25 cellular contexts compared by ENCODE assay signal in the genomic region with DNA sequence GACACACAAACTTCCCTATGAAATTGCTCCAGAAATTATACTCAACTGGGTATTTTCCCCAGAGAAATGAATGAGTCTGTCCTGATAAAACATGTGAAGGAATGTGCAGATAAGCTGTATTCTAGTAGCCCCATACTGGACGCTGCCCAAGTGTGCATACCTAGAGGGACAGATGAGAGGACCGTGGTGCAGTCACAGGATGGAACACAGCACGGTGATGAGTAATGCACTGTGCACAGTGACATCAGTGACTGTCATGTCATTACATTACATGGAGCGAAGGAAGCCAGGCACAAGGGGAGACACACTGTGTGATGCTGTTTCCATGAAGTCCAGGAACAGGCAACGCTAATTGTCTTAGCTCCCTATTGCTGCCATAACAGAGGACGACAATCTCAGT.
DNase-seq lines count a peak whose midpoint lies in the region; ATAC-seq and TF ChIP-seq lines count a peak whose summit lies in the region.
"Had no signal": no experiment of that assay in that cellular context is flagged by ENCODE, and none has a peak within 500 bp of the region (broad histone marks: within the 10 kb centered on the region; RNA-seq: fewer than 3 reads in every experiment).

No MANE protein-coding gene starts in this region.

- TF ChIP-seq POLR2A in IMR-90 (IDR thresholded peaks at IDR 0.05; ENCODE audit: low read depth, low read length) (no peak), esophagus squamous epithelium (IDR thresholded peaks at IDR 0.05) (no peak)

- H3K4me1 Mint-ChIP-seq in stimulated activated effector memory CD8-positive, alpha-beta T cell treated with anti-CD3 and anti-CD28 coated beads, Interleukin-12 subunit alpha, Interleukin-12 subunit beta, amount 100 ng/mL, for 72 hours = no peaks in the 10 kb centered on the region
- H3K4me1 Mint-ChIP-seq: CD4-positive, alpha-beta memory T cell; GM23338 had no signal

- ATAC-seq in IMR-90 (ENCODE audit: low read depth) (peak; percentile 24; the same call in 1 of the 2 replicates), GM18907 (IDR thresholded peaks at IDR 0.05; ENCODE audit: unreplicated experiment) (no peak)
- ATAC-seq in stimulated activated effector memory CD8-positive, alpha-beta T cell treated with anti-CD3 and anti-CD28 coated beads, Interleukin-12 subunit alpha, Interleukin-12 subunit beta, amount 100 ng/mL, for 72 hours = peak; percentile 41
- ATAC-seq: GM23338, PC-3, Right ventricle myocardium inferior had no signal

- no peak overlapping the region for H2BK20ac ChIP-seq in IMR-90 (ENCODE audit: low read depth, low read length)

- no peaks in the 10 kb centered on the region for H3K36me3 Mint-ChIP-seq in stimulated activated effector memory CD8-positive, alpha-beta T cell treated with anti-CD3 and anti-CD28 coated beads, Interleukin-12 subunit alpha, Interleukin-12 subunit beta, amount 100 ng/mL, for 72 hours
- H3K36me3 Mint-ChIP-seq: CD4-positive, alpha-beta memory T cell had no signal

- no peak overlapping the region for H3K9ac ChIP-seq in IMR-90 (ENCODE audit: low read depth, low read length)
- H3K9ac ChIP-seq: BLaER1 treated with 17β-estradiol and CSF1 and Interleukin-3, amounts not matched to agents 10 nM and 100 nM had no signal

- H3K4me1 ChIP-seq in IMR-90 (ENCODE audit: control insufficient read depth, insufficient read depth, low read length) = no peaks in the 10 kb centered on the region
- H3K4me1 ChIP-seq in esophagus squamous epithelium = no peaks in the 10 kb centered on the region
- H3K4me1 ChIP-seq: HAP-1, SJSA1 had no signal

- no peak overlapping the region for H2BK5ac ChIP-seq in IMR-90 (ENCODE audit: low read depth, low read length, poor library complexity, severe bottlenecking)

- in situ Hi-C loops in IMR-90 (cut with MboI; ENCODE audit: low sequenced_read_pairs) = no loop called here

- H3K56ac ChIP-seq in IMR-90 (ENCODE audit: extremely low read depth, insufficient read depth, low read length) = no peak overlapping the region

- H3K4me3 ChIP-seq in IMR-90 (ENCODE audit: insufficient read depth, low read depth, low read length) (no peak overlapping the region), fibroblast of the aortic adventitia (ENCODE audit: low read depth, low read length) (no peak overlapping the region), esophagus squamous epithelium (no peak overlapping the region)
- H3K4me3 ChIP-seq: BLaER1 treated with 17β-estradiol and CSF1 and Interleukin-3, amounts not matched to agents 10 nM and 100 nM; GM23338; HAP-1; SJSA1 had no signal

- no peak overlapping the region for H2AK5ac ChIP-seq in IMR-90 (ENCODE audit: low read depth, low read length)

- no peak overlapping the region for H3K27ac Mint-ChIP-seq in stimulated activated effector memory CD8-positive, alpha-beta T cell treated with anti-CD3 and anti-CD28 coated beads, Interleukin-12 subunit alpha, Interleukin-12 subunit beta, amount 100 ng/mL, for 72 hours
- H3K27ac Mint-ChIP-seq: CD4-positive, alpha-beta memory T cell; GM23338; HFFc6 had no signal

- no peak overlapping the region for H2BK15ac ChIP-seq in IMR-90 (ENCODE audit: low read depth, low read length)

- H3K4me2 ChIP-seq in IMR-90 (ENCODE audit: low read depth, low read length) = no peak overlapping the region
- H3K4me2 ChIP-seq: GM23338 had no signal

- intact Hi-C loops in IMR-90 (cut with micrococcal nuclease) (no loop called here), esophagus squamous epithelium (cut with DNase I) (no loop called here)

- H3K23ac ChIP-seq in IMR-90 (ENCODE audit: low read depth, low read length) = no peak overlapping the region

- dilution Hi-C loops in IMR-90 (cut with HindIII; ENCODE audit: low sequenced_read_pairs, unreplicated experiment) = no loop called here

- H3K9me3 Mint-ChIP-seq in stimulated activated effector memory CD8-positive, alpha-beta T cell treated with anti-CD3 and anti-CD28 coated beads, Interleukin-12 subunit alpha, Interleukin-12 subunit beta, amount 100 ng/mL, for 72 hours = peaks cover 6% of the 10 kb centered on the region

- POLR2A ChIA-PET in IMR-90 (lab: Charles Lee; ENCODE audit: unreplicated experiment) = no interaction called here

- no peaks in the 10 kb centered on the region for H3K36me3 ChIP-seq in IMR-90 (ENCODE audit: control insufficient read depth, insufficient read depth, low read length)
- H3K36me3 ChIP-seq in esophagus squamous epithelium = no peaks in the 10 kb centered on the region
- H3K36me3 ChIP-seq: BLaER1 treated with 17β-estradiol and CSF1 and Interleukin-3, amounts not matched to agents 10 nM and 100 nM; HAP-1; SJSA1 had no signal

- H2AFZ ChIP-seq in IMR-90 (replicated peaks; ENCODE audit: low read length, poor library complexity) = peak overlapping the region; percentile 7
- H2AFZ ChIP-seq: GM23338 had no signal

- no peaks in the 10 kb centered on the region for H3K79me1 ChIP-seq in IMR-90 (ENCODE audit: low read depth in 1 of 2, low read length in 2 of 2)

- CTCF ChIA-PET in IMR-90 (lab: Yijun Ruan, JAX) = no interaction called here

- H3K9me3 ChIP-seq in IMR-90 (ENCODE audit: control insufficient read depth, insufficient read depth, low read length) (no peaks in the 10 kb centered on the region; the same call in 1 of the 2 replicates), esophagus squamous epithelium (no peaks in the 10 kb centered on the region)
- H3K9me3 ChIP-seq: HAP-1, SJSA1 had no signal

- no peak overlapping the region for H2AK9ac ChIP-seq in IMR-90 (replicated peaks; ENCODE audit: low read depth, low read length, poor library complexity)

- H4K8ac ChIP-seq in IMR-90 (ENCODE audit: low read depth in 2 of 2, low read length in 2 of 2) = no peak overlapping the region

- H3K14ac ChIP-seq in IMR-90 (replicated peaks; ENCODE audit: low read depth, low read length) = no peak overlapping the region

- no peak overlapping the region for H4K91ac ChIP-seq in IMR-90 (ENCODE audit: insufficient read depth, low read depth, low read length)

- no peak for TF ChIP-seq RAD21 in IMR-90 (IDR thresholded peaks at IDR 0.05; ENCODE audit: low read length)

- H3K9me1 ChIP-seq in IMR-90 (ENCODE audit: insufficient read depth, low read length) = no peaks in the 10 kb centered on the region

- TF ChIP-seq CTCF in IMR-90 (conservative IDR thresholded peaks at IDR 0.05; ENCODE audit: low read depth, low read length) (no peak), fibroblast of the aortic adventitia (IDR thresholded peaks at IDR 0.05; ENCODE audit: insufficient read depth, low read length) (no peak), esophagus squamous epithelium (IDR thresholded peaks at IDR 0.05) (no peak)

- BruUV-seq in IMR-90 (replicated peaks; lab: Mats Ljungman, UMichigan) = no TSS peak

- H2BK120ac ChIP-seq in IMR-90 (ENCODE audit: low read depth, low read length) = no peak overlapping the region

- no peak overlapping the region for H3K18ac ChIP-seq in IMR-90 (ENCODE audit: low read depth, low read length)

- no peak overlapping the region for H4K5ac ChIP-seq in IMR-90 (ENCODE audit: low read depth, low read length)

- WGBS in IMR-90 (ENCODE audit: extremely low coverage in 2 of 2, insufficient read length in 1 of 2), 2 experiments = 85% methylated on average over 6 of the region's 6 CpGs; no CpG with 5 or more reads in 1 of the 2 experiments
- WGBS in esophagus squamous epithelium, 2 donors = 58 to 79% methylated on average over 6 of the region's 6 CpGs

- DNase-seq in IMR-90 = no peak
- peak; percentile 3 for DNase-seq in amniotic epithelial cell (ENCODE audit: low read depth)
- peak; percentile 11 for DNase-seq in fibroblast of the aortic adventitia (ENCODE audit: low read depth)
- no peak for DNase-seq in stimulated activated effector memory CD8-positive, alpha-beta T cell treated with anti-CD3 and anti-CD28 coated beads, Interleukin-12 subunit alpha, Interleukin-12 subunit beta, amount 100 ng/mL, for 72 hours (ENCODE audit: low spot score in 2 of 2)
- DNase-seq in NCI-H1105 (lab: John Stamatoyannopoulos, UW) = no peak
- DNase-seq in esophagus squamous epithelium (lab: John Stamatoyannopoulos, UW) = no peak
- DNase-seq: CD4-positive, alpha-beta memory T cell; COR-L47; DMS53; HFFc6; KG1; MM.1S; NCI-H1417 treated with DMSO at 0.1 percent for 48 hours; NCI-H187; NCI-H2081 treated with DMSO at 0.1 percent for 48 hours; NCI-H446; NCI-H524 treated with DMSO at 0.1 percent for 48 hours; NCI-H774; PC-3 had no signal

- H3K27me3 ChIP-seq in IMR-90 (ENCODE audit: control insufficient read depth, insufficient read depth, low read length) (no peaks in the 10 kb centered on the region), esophagus squamous epithelium (peaks cover 0 to 9% (median 0%) of the 10 kb centered on the region in 4 donors)
- H3K27me3 ChIP-seq: BLaER1 treated with 17β-estradiol and CSF1 and Interleukin-3, amounts not matched to agents 10 nM and 100 nM; SJSA1 had no signal

- H3K27ac ChIP-seq in IMR-90 (ENCODE audit: insufficient read depth, low read length) = no peak overlapping the region
- no peak overlapping the region for H3K27ac ChIP-seq in esophagus squamous epithelium
- H3K27ac ChIP-seq: BLaER1 treated with 17β-estradiol and CSF1 and Interleukin-3, amounts not matched to agents 10 nM and 100 nM; SJSA1 had no signal

- no peak overlapping the region for H3K4ac ChIP-seq in IMR-90 (ENCODE audit: low read depth, low read length)

- no peak overlapping the region for H3K4me3 Mint-ChIP-seq in stimulated activated effector memory CD8-positive, alpha-beta T cell treated with anti-CD3 and anti-CD28 coated beads, Interleukin-12 subunit alpha, Interleukin-12 subunit beta, amount 100 ng/mL, for 72 hours
- H3K4me3 Mint-ChIP-seq: CD4-positive, alpha-beta memory T cell; GM23338; HFFc6 had no signal

- H4K20me1 ChIP-seq in IMR-90 (ENCODE audit: insufficient read depth, low read length) = no peaks in the 10 kb centered on the region; the same call in 1 of the 2 replicates
- H4K20me1 ChIP-seq: BLaER1 treated with 17β-estradiol and CSF1 and Interleukin-3, amounts not matched to agents 10 nM and 100 nM had no signal

TF ChIP-seq in IMR-90, 13 proteins besides CTCF, POLR2A, EP300 and RAD21 (continues in another document):
- no peak for TF ChIP-seq RFX5 (IDR thresholded peaks at IDR 0.05; ENCODE audit: low read depth, low read length)
- TF ChIP-seq BHLHE40 (IDR thresholded peaks at IDR 0.05; ENCODE audit: low read depth, low read length) = no peak
- TF ChIP-seq MAZ (IDR thresholded peaks at IDR 0.05; ENCODE audit: borderline replicate concordance, low read depth, low read length) = no peak
- TF ChIP-seq SMC3 (IDR thresholded peaks at IDR 0.05; ENCODE audit: low read depth, low read length) = no peak
- no peak for TF ChIP-seq CHD1 (IDR thresholded peaks at IDR 0.05; ENCODE audit: low read depth, low read length)
- TF ChIP-seq, protein P1, sequence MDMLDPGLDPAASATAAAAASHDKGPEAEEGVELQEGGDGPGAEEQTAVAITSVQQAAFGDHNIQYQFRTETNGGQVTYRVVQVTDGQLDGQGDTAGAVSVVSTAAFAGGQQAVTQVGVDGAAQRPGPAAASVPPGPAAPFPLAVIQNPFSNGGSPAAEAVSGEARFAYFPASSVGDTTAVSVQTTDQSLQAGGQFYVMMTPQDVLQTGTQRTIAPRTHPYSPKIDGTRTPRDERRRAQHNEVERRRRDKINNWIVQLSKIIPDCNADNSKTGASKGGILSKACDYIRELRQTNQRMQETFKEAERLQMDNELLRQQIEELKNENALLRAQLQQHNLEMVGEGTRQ (IDR thresholded peaks at IDR 0.05; ENCODE audit: low read depth, low read length) = no peak
- no peak for TF ChIP-seq MAFK (IDR thresholded peaks at IDR 0.05; ENCODE audit: low read depth, low read length)

Comparison
In these comparisons a context has a peak if more than half of its experiments do, and no peak if none do; other contexts are left out.
1. DNase-seq: peak in amniotic epithelial cell (single experiment) and fibroblast of the aortic adventitia (single experiment); none in IMR-90 (single experiment), stimulated activated effector memory CD8-positive, alpha-beta T cell treated with anti-CD3 and anti-CD28 coated beads, Interleukin-12 subunit alpha, Interleukin-12 subunit beta, amount 100 ng/mL, for 72 hours (0 of 2), NCI-H1105 (single experiment) and esophagus squamous epithelium (single experiment).